In the genomic region with DNA sequence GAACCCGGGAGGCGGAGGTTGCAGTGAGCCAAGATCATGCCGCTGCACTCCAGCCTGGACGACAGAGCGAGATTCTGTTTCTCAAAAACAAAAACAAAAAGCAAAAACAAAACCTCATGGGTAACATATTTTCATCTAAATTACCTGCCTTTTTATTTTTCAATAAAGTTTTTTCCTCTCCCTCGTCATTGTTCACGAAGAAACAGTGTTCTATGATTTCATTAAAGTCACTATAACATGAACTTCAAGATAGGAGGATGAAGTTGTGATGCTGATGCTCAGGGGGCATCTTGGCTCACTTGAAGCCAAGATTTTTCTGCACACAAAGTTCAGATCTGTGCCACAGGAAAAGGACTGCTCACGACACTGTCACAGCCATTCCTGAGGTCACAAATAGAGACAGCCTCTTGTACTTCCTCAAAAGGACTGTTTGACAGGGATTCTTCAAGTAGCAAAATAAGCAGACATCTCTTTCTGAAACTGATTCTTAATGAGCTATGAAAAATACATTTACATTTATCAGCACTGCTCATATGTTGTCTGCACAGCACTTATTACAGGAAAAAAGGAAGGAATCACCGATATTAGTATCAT, we compare ENCODE assay signal across 23 cellular contexts. TPM values are rescaled to one million over a fixed set of nuclear protein-coding genes. Genes with fewer than 3 reads are reported as not detected.
DNase-seq lines count a peak whose midpoint lies in the region; ATAC-seq and TF ChIP-seq lines count a peak whose summit lies in the region.
"Had no signal": no experiment of that assay in that cellular context is flagged by ENCODE, and none has a peak within 500 bp of the region (broad histone marks: within the 10 kb centered on the region; RNA-seq: fewer than 3 reads in every experiment).

No MANE protein-coding gene starts in this region.

- H3K9me3 Mint-ChIP-seq in naive thymus-derived CD8-positive, alpha-beta T cell = no peaks in the 10 kb centered on the region
- H3K9me3 Mint-ChIP-seq: activated naive CD8-positive, alpha-beta T cell treated with anti-CD3 and anti-CD28 coated beads for 36 hours; activated T-helper 1 cell treated with anti-CD3 and anti-CD28 coated beads, Interleukin-12 subunit alpha, Interleukin-12 subunit beta, Interleukin-2, Interleukin-4 antibody, amounts not matched to agents 30 ng/mL and 10 ng/mL and 1 ng/mL, durations not matched to agents 14 hours and 24 hours and 36 hours; brain; CD4-positive, alpha-beta T cell; neural progenitor cell had no signal

- WGBS in heart right ventricle, 2 donors = 80 to 84% methylated on average over 9 of the region's 9 CpGs

- H3K36me3 ChIP-seq in cardiac muscle cell = peaks cover 7% of the 10 kb centered on the region
- H3K36me3 ChIP-seq in heart right ventricle = peaks cover 0 to 61% (median 10%) of the 10 kb centered on the region in 9 donors
- H3K36me3 ChIP-seq in upper lobe of right lung = peaks cover 25% of the 10 kb centered on the region
- H3K36me3 ChIP-seq: SJCRH30 had no signal

- POLR2A ChIA-PET in naive thymus-derived CD8-positive, alpha-beta T cell (lab: Charles Lee) = no interaction called here

- peaks cover 0 to 17% (median 0%) of the 10 kb centered on the region in 4 donors for H3K4me1 Mint-ChIP-seq in naive thymus-derived CD8-positive, alpha-beta T cell
- H3K4me1 Mint-ChIP-seq: activated naive CD8-positive, alpha-beta T cell treated with anti-CD3 and anti-CD28 coated beads for 36 hours; brain; neural progenitor cell had no signal

- no peaks in the 10 kb centered on the region for H3K9me3 ChIP-seq in cardiac muscle cell (ENCODE audit: low read depth)
- H3K9me3 ChIP-seq in heart right ventricle = no peaks in the 10 kb centered on the region
- H3K9me3 ChIP-seq in upper lobe of right lung = no peaks in the 10 kb centered on the region
- H3K9me3 ChIP-seq: psoas muscle, SJCRH30, vagina had no signal

- no peak overlapping the region for H3K27ac Mint-ChIP-seq in naive thymus-derived CD8-positive, alpha-beta T cell
- H3K27ac Mint-ChIP-seq: activated naive CD8-positive, alpha-beta T cell treated with anti-CD3 and anti-CD28 coated beads for 36 hours; activated T-helper 1 cell treated with anti-CD3 and anti-CD28 coated beads, Interleukin-12 subunit alpha, Interleukin-12 subunit beta, Interleukin-2, Interleukin-4 antibody, amounts not matched to agents 30 ng/mL and 10 ng/mL and 1 ng/mL, durations not matched to agents 14 hours and 24 hours and 36 hours; brain; CD4-positive, alpha-beta T cell; neural progenitor cell had no signal

- peaks cover 0 to 15% (median 13%) of the 10 kb centered on the region in 3 donors for H3K36me3 Mint-ChIP-seq in naive thymus-derived CD8-positive, alpha-beta T cell
- H3K36me3 Mint-ChIP-seq: activated naive CD8-positive, alpha-beta T cell treated with anti-CD3 and anti-CD28 coated beads for 36 hours had no signal

- no peaks in the 10 kb centered on the region for H3K27me3 Mint-ChIP-seq in naive thymus-derived CD8-positive, alpha-beta T cell
- H3K27me3 Mint-ChIP-seq: activated naive CD8-positive, alpha-beta T cell treated with anti-CD3 and anti-CD28 coated beads for 36 hours; brain; CD4-positive, alpha-beta T cell had no signal

- ATAC-seq in heart right ventricle (no peak), left lobe of liver (peak; percentile 9), upper lobe of right lung (peak; percentile 51), GM19452 (IDR thresholded peaks at IDR 0.05; ENCODE audit: unreplicated experiment) (no peak)
- ATAC-seq in naive thymus-derived CD8-positive, alpha-beta T cell = no peak

- H3K27ac ChIP-seq in cardiac muscle cell (peak overlapping the region; percentile 71), heart right ventricle (peak overlapping the region in 2 of 10 donors; percentile 9 to 45), upper lobe of right lung (no peak overlapping the region)
- H3K27ac ChIP-seq: coronary artery, neural progenitor cell, psoas muscle, SJCRH30, vagina had no signal

- no peak overlapping the region for H3K4me3 Mint-ChIP-seq in naive thymus-derived CD8-positive, alpha-beta T cell
- H3K4me3 Mint-ChIP-seq: activated naive CD8-positive, alpha-beta T cell treated with anti-CD3 and anti-CD28 coated beads for 36 hours; activated T-helper 1 cell treated with anti-CD3 and anti-CD28 coated beads, Interleukin-12 subunit alpha, Interleukin-12 subunit beta, Interleukin-2, Interleukin-4 antibody, amounts not matched to agents 30 ng/mL and 10 ng/mL and 1 ng/mL, durations not matched to agents 14 hours and 24 hours and 36 hours; brain; CD4-positive, alpha-beta T cell; neural progenitor cell had no signal

- H3K27me3 ChIP-seq in cardiac muscle cell = no peaks in the 10 kb centered on the region
- H3K27me3 ChIP-seq in heart right ventricle = no peaks in the 10 kb centered on the region
- no peaks in the 10 kb centered on the region for H3K27me3 ChIP-seq in upper lobe of right lung
- H3K27me3 ChIP-seq: neural progenitor cell, SJCRH30, vagina had no signal

- TF ChIP-seq CTCF in cardiac muscle cell (IDR thresholded peaks at IDR 0.05; ENCODE audit: low read depth, low read length) (no peak), heart right ventricle (IDR thresholded peaks at IDR 0.05) (no peak), upper lobe of right lung (IDR thresholded peaks at IDR 0.05) (no peak)

- H3K4me1 ChIP-seq in cardiac muscle cell (ENCODE audit: low read depth) (peaks cover 46% of the 10 kb centered on the region), heart right ventricle (peaks cover 0 to 50% (median 25%) of the 10 kb centered on the region in 9 donors), upper lobe of right lung (peaks cover 9% of the 10 kb centered on the region)
- H3K4me1 ChIP-seq: neural progenitor cell, SJCRH30 had no signal

- H3K4me3 ChIP-seq in cardiac muscle cell (no peak overlapping the region), heart right ventricle (no peak overlapping the region), upper lobe of right lung (no peak overlapping the region)
- H3K4me3 ChIP-seq: coronary artery, neural progenitor cell, psoas muscle, SJCRH30, smooth muscle cell, vagina had no signal

- DNase-seq in cardiac muscle cell (ENCODE audit: low read depth in 1 of 2, low spot score in 1 of 2) = no peak
- no peak for DNase-seq in heart right ventricle
- DNase-seq in RPMI8226 = peak; percentile 19
- DNase-seq in left lobe of liver (ENCODE audit: low spot score) = no peak
- no peak for DNase-seq in upper lobe of right lung
- no peak for DNase-seq in superior temporal gyrus (ENCODE audit: extremely low spot score)
- no peak for DNase-seq in naive thymus-derived CD8-positive, alpha-beta T cell
- DNase-seq: activated CD4-positive, alpha-beta T cell treated with anti-CD3 and anti-CD28 coated beads for 1 hour; activated naive CD8-positive, alpha-beta T cell treated with anti-CD3 and anti-CD28 coated beads for 36 hours; CD4-positive, alpha-beta T cell; DMS153; kidney; NCI-H2107; psoas muscle; stimulated activated CD4-positive, alpha-beta T cell treated with anti-CD3 and anti-CD28 coated beads, Interleukin-4, amount 100 ng/mL, for 1 hour had no signal

- intact Hi-C loops in heart right ventricle (cut with DNase I) = no loop called here
- intact Hi-C loops in upper lobe of right lung (cut with DNase I) = no loop called here

RNA-seq across cellular contexts. Expression of gene NIPSNAP3B, which starts 16.1 kb away (rescaled TPM):
- total RNA-seq in cardiac muscle cell (10.9 and 16.0 TPM in 2 replicates), heart right ventricle (10 to 100 TPM; 25.0 to 38.6 (median 32.0) TPM), left lobe of liver (0.28 TPM), upper lobe of right lung (2.2 TPM)
- polyA plus RNA-seq in cardiac muscle cell (17.7 and 43.6 TPM in 2 replicates), heart right ventricle (10 to 100 TPM in 1 of 2 donors, 1 to 10 TPM in 1; 6.9 to 12.1 TPM)
- 1 to 10 TPM in 1 of 2 experiments, under 1 TPM in 1; 0.69 to 2.1 TPM for total RNA-seq in naive thymus-derived CD8-positive, alpha-beta T cell
- polyA plus RNA-seq in naive thymus-derived CD8-positive, alpha-beta T cell = 1 to 10 TPM in 2 of 3 donors, under 1 TPM in 1; 0.64 to 1.7 (median 1.5) TPM

RNA-seq across cellular contexts. Expression of gene NIPSNAP3A, which starts 32.6 kb away (rescaled TPM):
- total RNA-seq in cardiac muscle cell = 61.7 and 78.0 TPM in 2 replicates
- polyA plus RNA-seq in cardiac muscle cell = 187 and 193 TPM in 2 replicates
- total RNA-seq in heart right ventricle = 10 to 100 TPM; 19.9 to 34.9 (median 24.3) TPM
- 10 to 100 TPM; 10.2 to 28.6 TPM for polyA plus RNA-seq in heart right ventricle
- total RNA-seq in left lobe of liver = 18.4 TPM
- total RNA-seq in upper lobe of right lung = 26.0 TPM
- 10 to 100 TPM; 11.2 to 12.7 TPM for total RNA-seq in naive thymus-derived CD8-positive, alpha-beta T cell
- 10 to 100 TPM; 15.6 to 17.8 (median 15.7) TPM for polyA plus RNA-seq in naive thymus-derived CD8-positive, alpha-beta T cell

Comparison
In these comparisons a context has a peak if more than half of its experiments do, and no peak if none do; other contexts are left out.
1. ATAC-seq: peak in left lobe of liver (single experiment) and upper lobe of right lung (single experiment); none in heart right ventricle (0 of 8), GM19452 (single experiment) and naive thymus-derived CD8-positive, alpha-beta T cell (0 of 2).